8 cellular contexts compared by ENCODE assay signal in the genomic region with DNA sequence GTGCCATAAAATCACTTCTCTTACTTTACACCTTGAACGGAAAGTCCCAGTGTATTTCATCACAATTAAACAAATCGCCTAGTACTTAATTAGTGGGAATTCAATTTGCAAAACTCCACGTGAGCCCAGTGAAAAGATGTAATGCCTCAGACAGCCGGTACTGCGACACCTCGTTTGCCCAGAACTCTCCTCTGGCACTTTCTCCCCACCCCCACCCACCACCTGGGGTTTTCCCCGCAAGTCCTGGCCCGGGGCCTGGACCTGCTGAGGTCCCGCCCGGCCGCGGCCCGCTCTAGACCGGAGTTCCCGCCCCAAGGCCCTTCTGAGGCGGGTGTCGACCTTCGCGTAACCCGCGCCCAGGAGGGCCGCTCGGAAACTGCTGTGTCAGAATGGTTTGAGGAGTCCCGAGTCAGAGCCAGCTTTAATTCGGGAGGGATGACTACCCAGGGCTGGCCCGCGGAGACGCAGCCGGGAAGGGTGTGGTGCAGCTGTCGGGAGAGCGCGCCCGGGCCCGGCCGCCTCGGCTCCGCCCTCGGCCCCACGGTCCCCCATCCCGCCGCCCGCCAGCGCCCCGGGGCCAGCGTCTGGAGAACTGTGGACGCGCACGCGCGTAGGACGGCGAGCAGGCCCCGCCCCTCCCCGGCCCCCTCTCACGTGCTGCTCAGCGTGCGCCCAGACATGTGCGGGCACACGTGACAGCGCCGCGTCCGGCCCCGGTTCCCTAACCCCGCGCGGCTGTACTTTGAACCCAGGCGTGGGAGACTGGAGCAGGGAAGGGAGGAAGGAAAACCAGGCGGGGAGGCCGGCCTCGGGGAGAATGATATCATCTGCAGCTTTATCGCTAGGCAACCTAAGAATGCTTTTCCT. TPM values are rescaled to one million over a fixed set of nuclear protein-coding genes. Genes with fewer than 3 reads are reported as not detected.
DNase-seq lines count a peak whose midpoint lies in the region; ATAC-seq, FAIRE-seq and TF ChIP-seq lines count a peak whose summit lies in the region.

No MANE protein-coding gene starts in this region.

- FAIRE-seq in H1 (lab: Jason Lieb, UNC), result no peak

- no peak overlapping the region for H3K14ac ChIP-seq in H1 (ENCODE audit: insufficient read length)

- H2BK15ac ChIP-seq in H1 (ENCODE audit: low read length), result no peak overlapping the region

- TF ChIP-seq CTCF in AG10803 (conservative IDR thresholded peaks at IDR 0.05; ENCODE audit: low read length) (peak; percentile 41), H1 (IDR thresholded peaks at IDR 0.05; ENCODE audit: control extremely low read depth in 1 of 3, insufficient read depth in 1 of 3, low read depth in 1 of 3, low read length in 3 of 3) (peak; percentile 5 to 32 (median 28); a peak in 3 of 4 replicates)

- no peak overlapping the region for H2BK120ac ChIP-seq in H1 (replicated peaks; ENCODE audit: low read depth, low read length)

- H2BK12ac ChIP-seq in H1 (ENCODE audit: low read depth, low read length), result no peak overlapping the region; the same call in 1 of the 2 replicates

- no peaks in the 10 kb centered on the region for H3K9me3 Mint-ChIP-seq in memory B cell

- no peak overlapping the region for H4K91ac ChIP-seq in H1 (replicated peaks; ENCODE audit: insufficient read length, low read length)

- H3K4me3 ChIP-seq in AG10803 (ENCODE audit: low read length), result peak overlapping the region; percentile 61
- peak overlapping the region; percentile 42 to 78 (median 54) for H3K4me3 ChIP-seq in H1 (ENCODE audit: extremely low read depth in 1 of 4, insufficient read depth in 2 of 4, low read depth in 3 of 4, low read length in 4 of 4)

- peak overlapping the region; percentile 93 for H3K4me3 Mint-ChIP-seq in memory B cell

- H2AK5ac ChIP-seq in H1 (ENCODE audit: low read depth, low read length), result no peak overlapping the region

- H3K4ac ChIP-seq in H1 (replicated peaks; ENCODE audit: insufficient read length, low read depth, low read length), result no peak overlapping the region

- no peaks in the 10 kb centered on the region for H3K79me2 ChIP-seq in H1 (ENCODE audit: control insufficient read depth in 1 of 2, insufficient read depth in 2 of 2, low read length in 2 of 2)

- no peaks in the 10 kb centered on the region for H3K79me1 ChIP-seq in H1 (ENCODE audit: low read depth, low read length)

- CTCF ChIA-PET in H1 (lab: Charles Lee; ENCODE audit: partially characterized antibody), result interaction anchor here (1.3 to 1.7 kb wide), 4 partner anchors 9 to 227 kb away, joined by 3 to 5 read pairs (median 4); no protein-coding TSS in a partner anchor

- peak overlapping the region; percentile 32 for H4K5ac ChIP-seq in H1 (ENCODE audit: insufficient read length, low read depth, low read length)

- H3K4me2 ChIP-seq in H1 (ENCODE audit: insufficient read depth in 1 of 2, low read depth in 2 of 2, low read length in 2 of 2), result peak overlapping the region; percentile 61 to 84

- no peak overlapping the region for H2BK20ac ChIP-seq in H1 (ENCODE audit: low read length)

- H3K27me3 Mint-ChIP-seq in memory B cell, result no peaks in the 10 kb centered on the region

- no peaks in the 10 kb centered on the region for H4K20me1 ChIP-seq in H1 (replicated peaks in 1 of 2; ENCODE audit: control insufficient read depth in 1 of 2, insufficient read depth in 2 of 2, low read length in 2 of 2)

- H3K4me1 Mint-ChIP-seq in memory B cell, result peaks cover 37% of the 10 kb centered on the region

- H3K4me1 ChIP-seq in H1 (replicated peaks in 1 of 4; ENCODE audit: control insufficient read depth in 3 of 4, insufficient read depth in 4 of 4, low read length in 3 of 4), result peaks cover 0 to 15% (median 14%) of the 10 kb centered on the region in 4 experiments; a peak in 4 of 7 replicates

- DNase-seq in AG10803 (ENCODE audit: low read depth) (peak; percentile 89), NCI-H526 treated with DMSO at 0.1 percent for 48 hours (lab: John Stamatoyannopoulos, UW) (peak; percentile 90), H1 (ENCODE audit: low read depth in 1 of 2, low spot score in 2 of 2) (peak; percentile 63 to 89), memory B cell (ENCODE audit: low spot score in 2 of 2) (peak; percentile 74 to 77)
- peak; percentile 41 to 56 for DNase-seq in activated CD8-positive, alpha-beta memory T cell treated with anti-CD3 and anti-CD28 coated beads for 4 hours (ENCODE audit: low read depth in 2 of 2)
- DNase-seq in stimulated activated CD4-positive, alpha-beta T cell treated with anti-CD3 and anti-CD28 coated beads, TNF-alpha, amount 100 ng/mL, for 48 hours (ENCODE audit: low read depth in 3 of 3), result peak in 2 of 3 donors; percentile 55 to 65

- peak; percentile 77 for ATAC-seq in GM18867 (IDR thresholded peaks at IDR 0.05; ENCODE audit: unreplicated experiment)
- peak; percentile 65 for ATAC-seq in HG03097 (IDR thresholded peaks at IDR 0.05; ENCODE audit: low FRiP score, unreplicated experiment)
- peak; percentile 74 for ATAC-seq in memory B cell (ENCODE audit: low read depth)

- no peak overlapping the region; the same call in 1 of the 2 replicates for H2AFZ ChIP-seq in H1 (ENCODE audit: low read length)

- H3K18ac ChIP-seq in H1 (ENCODE audit: extremely low read depth, low read length), result peak overlapping the region; percentile 26; the same call in 1 of the 2 replicates

- no peak overlapping the region for H3K23ac ChIP-seq in H1 (ENCODE audit: insufficient read length)

- H3K27ac ChIP-seq in H1 (ENCODE audit: low read depth, low read length), result peak overlapping the region; percentile 65; the same call in 1 of the 2 replicates

- H2BK5ac ChIP-seq in H1 (ENCODE audit: low read depth, low read length), result peak overlapping the region; percentile 9; the same call in 1 of the 2 replicates

- H3K9ac ChIP-seq in H1 (replicated peaks in 1 of 4; ENCODE audit: extremely low read depth in 1 of 4, low read depth in 3 of 4, low read length in 3 of 4), result peak overlapping the region; percentile 3 to 68 (median 48); a peak in 6 of 7 replicates

- peak in 1 of 2 experiments; percentile 9; a peak in 1 of 4 replicates for TF ChIP-seq RAD21 in H1 (IDR thresholded peaks at IDR 0.05 in 1 of 2, conservative IDR thresholded peaks at IDR 0.05 in 1 of 2; ENCODE audit: low read depth in 2 of 2, low read length in 2 of 2)

- no peak overlapping the region for H3K56ac ChIP-seq in H1 (replicated peaks; ENCODE audit: insufficient read length, low read depth, low read length)

- TF ChIP-seq EP300 in H1 (IDR thresholded peaks at IDR 0.05; ENCODE audit: borderline replicate concordance in 1 of 2, low read depth in 2 of 2, low read length in 2 of 2), result peak in 1 of 2 experiments; percentile 5; a peak in 1 of 3 replicates

- H3K27ac Mint-ChIP-seq in memory B cell, result peak overlapping the region; percentile 98

- peaks cover 2% of the 10 kb centered on the region; the same call in 1 of the 2 replicates for H3K23me2 ChIP-seq in H1 (ENCODE audit: low read depth, low read length)

- WGBS in H1 (ENCODE audit: extremely low coverage in 1 of 2, insufficient coverage in 1 of 2, insufficient read length in 1 of 2, insufficient replicate concordance in 2 of 2, low coverage in 1 of 2, low lambda C conversion rate in 2 of 2, missing lambda C conversion rate in 1 of 2), 2 experiments, result 5% methylated on average over 35 of the region's 72 CpGs; no CpG with 5 or more reads in 1 of the 2 experiments

- no peaks in the 10 kb centered on the region for H3K36me3 Mint-ChIP-seq in memory B cell

- H3K36me3 ChIP-seq in H1 (ENCODE audit: control insufficient read depth in 2 of 4, insufficient read depth in 4 of 4, low read length in 3 of 4), result no peaks in the 10 kb centered on the region

- H4K8ac ChIP-seq in H1 (ENCODE audit: extremely low read depth, insufficient read depth, low read length), result peak overlapping the region; percentile 93

- TF ChIP-seq POLR2A in H1 (IDR thresholded peaks at IDR 0.05; ENCODE audit: control extremely low read depth in 1 of 2, low read depth in 2 of 2, low read length in 2 of 2), result peak in 1 of 2 experiments; percentile 46; a peak in 2 of 3 replicates

- POLR2A ChIA-PET in H1 (lab: Charles Lee; ENCODE audit: partially characterized antibody), result interaction anchor here (0.7 to 4.5 kb wide), 2 partner anchors 10 to 250 kb away, joined by 3 to 42 read pairs; a partner anchor contains a TSS

- H3K9me3 ChIP-seq in H1 (ENCODE audit: insufficient read depth in 2 of 2, low read depth in 1 of 2, low read length in 1 of 2), result no peaks in the 10 kb centered on the region

- H3K27me3 ChIP-seq in H1 (replicated peaks in 1 of 4; ENCODE audit: control insufficient read depth in 3 of 4, extremely low read depth in 1 of 4, insufficient read depth in 3 of 4, low read length in 3 of 4), result peaks cover 0 to 16% (median 15%) of the 10 kb centered on the region in 4 experiments; a peak in 6 of 7 replicates

TF ChIP-seq in H1, 55 proteins besides CTCF, POLR2A, EP300 and RAD21 (continues in another document):
- TF ChIP-seq TBP (IDR thresholded peaks at IDR 0.05; ENCODE audit: low read depth, low read length) (peak; percentile 29; the same call in 1 of the 2 replicates), RNF2 (IDR thresholded peaks at IDR 0.05; ENCODE audit: borderline replicate concordance, low read depth, low read length, missing control alignments, poor library complexity, severe bottlenecking) (no peak), SIX5 (IDR thresholded peaks at IDR 0.05; ENCODE audit: low read depth, low read length) (no peak), CHD1 (IDR thresholded peaks at IDR 0.05; ENCODE audit: low read depth, low read length) (no peak), SRF (IDR thresholded peaks at IDR 0.05; ENCODE audit: low read depth, low read length) (no peak), NRF1 (IDR thresholded peaks at IDR 0.05; ENCODE audit: low read depth, low read length) (peak; percentile 48), TCF12 (IDR thresholded peaks at IDR 0.05; ENCODE audit: low read depth, low read length) (0 out of 2 replicates have a peak, but pooled peaks have one; percentile 24)
- TF ChIP-seq, protein P1, sequence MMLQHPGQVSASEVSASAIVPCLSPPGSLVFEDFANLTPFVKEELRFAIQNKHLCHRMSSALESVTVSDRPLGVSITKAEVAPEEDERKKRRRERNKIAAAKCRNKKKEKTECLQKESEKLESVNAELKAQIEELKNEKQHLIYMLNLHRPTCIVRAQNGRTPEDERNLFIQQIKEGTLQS (IDR thresholded peaks at IDR 0.05; ENCODE audit: insufficient read depth, low read depth, low read length), result peak; percentile 86

RNA-seq across cellular contexts. Expression of a gene that starts 10.8 kb away (rescaled TPM):
- 1.6 and 3.4 TPM in 2 replicates for total RNA-seq in H1 (2021; fragmentation: NEBNext Ultra II Directional; extraction: Animal tissue kit (Norgen Biotek cat#: 25700))
- 0.58 and 1.1 TPM in 2 replicates for polyA plus RNA-seq in H1 (2011; rRNA removed)
- 0.49 TPM for polyA plus RNA-seq in H1 (2011; cell fraction: cytosol; rRNA removed)
- polyA plus RNA-seq in H1 (2011; cell fraction: nucleus; rRNA removed), result 2.5 TPM
- 0.73 to 2.2 TPM (median 0.84 TPM) in 4 replicates for polyA plus RNA-seq in H1 (2012, experiment 1 of 2)
- polyA plus RNA-seq in H1 (2012, experiment 2 of 2), result 0.09 TPM
- 5.3 TPM for polyA plus RNA-seq in H1 (2013, experiment 1 of 2)
- polyA plus RNA-seq in H1 (2013, experiment 2 of 2), result 5.5 TPM
- 0.79 and 1.1 TPM in 2 replicates for polyA minus RNA-seq in H1 (2011; rRNA and poly(A)+ RNA removed)
- polyA minus RNA-seq in H1 (2011; cell fraction: cytosol; rRNA and poly(A)+ RNA removed), result 0.37 TPM
- 0.20 TPM for polyA minus RNA-seq in H1 (2011; cell fraction: nucleus; rRNA and poly(A)+ RNA removed)

Comparison
In these comparisons a context has a peak if more than half of its experiments do, and no peak if none do; other contexts are left out.
1. Peak in every context shown above with its lines: DNase-seq, ATAC-seq, H3K4me3 ChIP-seq and H3K27ac ChIP-seq.